In genomic region chr12:109525279-109525585, GRCh38 we compare ENCODE assay signal across 15 cellular contexts. TPM values are rescaled to one million over a fixed set of nuclear protein-coding genes. Genes with fewer than 3 reads are reported as not detected.
A peak's percentile ranks its signal among the peaks of the same experiment; 100 is the strongest.
DNase-seq lines count a peak whose midpoint lies in the region; ATAC-seq and TF ChIP-seq lines count a peak whose summit lies in the region.
"Had no signal": no experiment of that assay in that cellular context is flagged by ENCODE, and none has a peak within 500 bp of the region (broad histone marks: within the 10 kb centered on the region; RNA-seq: fewer than 3 reads in every experiment).

No MANE protein-coding gene starts in this region.

- H3K27me3 ChIP-seq in WERI-Rb-1 (ENCODE audit: insufficient read depth, low read depth, severe bottlenecking) (no peaks in the 10 kb centered on the region), mesenchymal stem cell (ENCODE audit: control insufficient read depth in 1 of 2, insufficient read depth in 1 of 2, low read length in 2 of 2) (no peaks in the 10 kb centered on the region), neuronal stem cell (ENCODE audit: control insufficient read depth in 3 of 3, insufficient read depth in 3 of 3, low read depth in 1 of 3, low read length in 3 of 3) (no peaks in the 10 kb centered on the region)
- H3K27me3 ChIP-seq: BLaER1 treated with 17β-estradiol and CSF1 and Interleukin-3, amounts not matched to agents 10 nM and 100 nM had no signal

- H3K23ac ChIP-seq in mesenchymal stem cell (ENCODE audit: low read length in 2 of 2) (no peak overlapping the region), neuronal stem cell (ENCODE audit: low read depth, low read length, poor library complexity) (no peak overlapping the region)

- H3K9me3 ChIP-seq in WERI-Rb-1 (ENCODE audit: severe bottlenecking), result no peaks in the 10 kb centered on the region
- no peaks in the 10 kb centered on the region for H3K9me3 ChIP-seq in mesenchymal stem cell (ENCODE audit: control insufficient read depth, low read length)
- H3K9me3 ChIP-seq in neuronal stem cell (replicated peaks in 1 of 2; ENCODE audit: control insufficient read depth in 2 of 2, insufficient read depth in 1 of 2, low read depth in 1 of 2, low read length in 2 of 2), result no peaks in the 10 kb centered on the region
- H3K9me3 ChIP-seq: BLaER1 treated with 17β-estradiol and CSF1 and Interleukin-3, amounts not matched to agents 10 nM and 100 nM; HAP-1 had no signal

- H3K4me2 ChIP-seq in mesenchymal stem cell (ENCODE audit: low read length, poor library complexity, severe bottlenecking) (no peak overlapping the region), neuronal stem cell (ENCODE audit: insufficient read depth, low read length, poor library complexity, severe bottlenecking) (no peak overlapping the region)
- H3K4me2 ChIP-seq: BLaER1 treated with 17β-estradiol and CSF1 and Interleukin-3, amounts not matched to agents 10 nM and 100 nM had no signal

- no peak overlapping the region for H3K14ac ChIP-seq in mesenchymal stem cell (ENCODE audit: low read length in 2 of 2)
- no peak overlapping the region for H3K14ac ChIP-seq in neuronal stem cell (ENCODE audit: low read length)

- H3K36me3 ChIP-seq in WERI-Rb-1 (peaks cover 20% of the 10 kb centered on the region), mesenchymal stem cell (ENCODE audit: control insufficient read depth in 1 of 2, insufficient read depth in 2 of 2, low read depth in 1 of 2, low read length in 2 of 2) (peaks cover 67 to 93% of the 10 kb centered on the region in 2 experiments), neuronal stem cell (replicated peaks in 1 of 2; ENCODE audit: control insufficient read depth in 2 of 2, insufficient read depth in 2 of 2, low read length in 2 of 2) (peaks cover 3 to 89% of the 10 kb centered on the region in 2 donors)

- H3K4ac ChIP-seq in mesenchymal stem cell (ENCODE audit: low read depth in 1 of 2, low read length in 2 of 2) (no peak overlapping the region), neuronal stem cell (ENCODE audit: low read length) (no peak overlapping the region)

- H3K18ac ChIP-seq in mesenchymal stem cell (ENCODE audit: low read depth in 1 of 2, low read length in 2 of 2), result no peak overlapping the region
- peak overlapping the region; percentile 77 for H3K18ac ChIP-seq in neuronal stem cell (ENCODE audit: low read length)

- DNase-seq in ELF-1 (ENCODE audit: low read depth, low spot score) (peak; percentile 24), WERI-Rb-1 (no peak), mesenchymal stem cell (no peak), neuronal stem cell (ENCODE audit: low spot score) (no peak), cerebellar cortex (ENCODE audit: low spot score) (no peak)
- no peak for DNase-seq in activated T-cell treated with anti-CD3 and anti-CD28 coated beads, Interleukin-2, amount 50 U/mL, for 48 hours
- DNase-seq: 8988T; CD4-positive, CD25-positive, alpha-beta regulatory T cell; DMS53; GOT3 had no signal

- ATAC-seq in GM18909 (IDR thresholded peaks at IDR 0.05; ENCODE audit: poor library complexity, unreplicated experiment), result no peak
- ATAC-seq: GM12878, HepG2 had no signal

- peak overlapping the region; percentile 23 for H4K91ac ChIP-seq in mesenchymal stem cell (ENCODE audit: low read length)
- no peak overlapping the region for H4K91ac ChIP-seq in neuronal stem cell (ENCODE audit: low read depth, low read length, poor library complexity)

- H2BK12ac ChIP-seq in mesenchymal stem cell (ENCODE audit: low read length in 2 of 2) (no peak overlapping the region), neuronal stem cell (ENCODE audit: low read length) (no peak overlapping the region)

- no peak overlapping the region for H2AFZ ChIP-seq in mesenchymal stem cell (ENCODE audit: low read depth, low read length)
- H2AFZ ChIP-seq in neuronal stem cell (ENCODE audit: low read length), result no peak overlapping the region

- H3K79me1 ChIP-seq in mesenchymal stem cell (replicated peaks; ENCODE audit: low read length, poor library complexity, severe bottlenecking), result peaks cover 1% of the 10 kb centered on the region
- no peaks in the 10 kb centered on the region for H3K79me1 ChIP-seq in neuronal stem cell (ENCODE audit: low read depth, low read length)

- H3K4me3 ChIP-seq in WERI-Rb-1 (ENCODE audit: low read depth, low read length) (no peak overlapping the region; the same call in 1 of the 2 replicates), mesenchymal stem cell (ENCODE audit: insufficient read depth in 1 of 2, low read depth in 1 of 2, low read length in 2 of 2) (no peak overlapping the region), neuronal stem cell (ENCODE audit: low read length in 2 of 2) (no peak overlapping the region)
- H3K4me3 ChIP-seq: BLaER1 treated with 17β-estradiol and CSF1 and Interleukin-3, amounts not matched to agents 10 nM and 100 nM; GM12878; HAP-1 had no signal

- H3K4me1 ChIP-seq in mesenchymal stem cell (ENCODE audit: control insufficient read depth, insufficient read depth, low read depth, low read length) (no peaks in the 10 kb centered on the region), neuronal stem cell (ENCODE audit: control insufficient read depth in 2 of 2, insufficient read depth in 1 of 2, low read depth in 1 of 2, low read length in 2 of 2) (peaks cover 10 to 56% of the 10 kb centered on the region in 2 donors)
- H3K4me1 ChIP-seq: HAP-1 had no signal

- H2BK15ac ChIP-seq in mesenchymal stem cell (ENCODE audit: low read depth, poor library complexity, severe bottlenecking) (peak overlapping the region; percentile 81), neuronal stem cell (ENCODE audit: low read length) (no peak overlapping the region)

- H2BK120ac ChIP-seq in mesenchymal stem cell (ENCODE audit: low read depth, low read length), result no peak overlapping the region
- H2BK120ac ChIP-seq in neuronal stem cell (ENCODE audit: low read depth, low read length), result no peak overlapping the region

- WGBS in mesenchymal stem cell, result 89% methylated on average over 3 of the region's 3 CpGs
- no CpG with 5 or more reads among the region's 3 CpGs for WGBS in neuronal stem cell (ENCODE audit: extremely low coverage in 2 of 2, insufficient read length in 2 of 2, insufficient replicate concordance in 1 of 2), 2 donors

- H2AK5ac ChIP-seq in mesenchymal stem cell (ENCODE audit: low read length, severe bottlenecking), result no peak overlapping the region
- H2AK5ac ChIP-seq in neuronal stem cell (ENCODE audit: low read depth, low read length), result peak overlapping the region; percentile 9

- H2BK5ac ChIP-seq in mesenchymal stem cell (ENCODE audit: low read depth, low read length, poor library complexity, severe bottlenecking), result no peak overlapping the region
- no peak overlapping the region for H2BK5ac ChIP-seq in neuronal stem cell (ENCODE audit: low read length)

- no peak for TF ChIP-seq CTCF in WERI-Rb-1 (IDR thresholded peaks at IDR 0.05; ENCODE audit: low read depth, low read length)

- H3K27ac ChIP-seq in WERI-Rb-1 (peak overlapping the region; percentile 97), mesenchymal stem cell (ENCODE audit: low read length, poor library complexity, severe bottlenecking) (no peak overlapping the region), neuronal stem cell (replicated peaks; ENCODE audit: low read length) (peak overlapping the region; percentile 93)
- H3K27ac ChIP-seq: BLaER1 treated with 17β-estradiol and CSF1 and Interleukin-3, amounts not matched to agents 10 nM and 100 nM had no signal

- H3K9ac ChIP-seq in mesenchymal stem cell (ENCODE audit: low read length), result no peak overlapping the region
- no peak overlapping the region for H3K9ac ChIP-seq in neuronal stem cell (ENCODE audit: low read depth, low read length, poor library complexity)
- H3K9ac ChIP-seq: BLaER1 treated with 17β-estradiol and CSF1 and Interleukin-3, amounts not matched to agents 10 nM and 100 nM had no signal

- H4K8ac ChIP-seq in mesenchymal stem cell (ENCODE audit: low read length), result no peak overlapping the region
- H4K8ac ChIP-seq in neuronal stem cell (ENCODE audit: low read depth, low read length), result no peak overlapping the region

RNA-seq across cellular contexts. Expression of gene UBE3B, which starts 47.8 kb away (rescaled TPM):
- 19.1 TPM for polyA plus RNA-seq in mesenchymal stem cell (2013, experiment 1 of 2)
- 19.2 TPM for polyA plus RNA-seq in mesenchymal stem cell (2013, experiment 2 of 2)
- 17.1 TPM for polyA plus RNA-seq in neuronal stem cell (2013, experiment 1 of 2)
- 17.7 TPM for polyA plus RNA-seq in neuronal stem cell (2013, experiment 2 of 2)

RNA-seq across cellular contexts. Expression of gene MMAB, which starts 48.1 kb away (rescaled TPM):
- 52.7 TPM for polyA plus RNA-seq in mesenchymal stem cell (2013, experiment 1 of 2)
- polyA plus RNA-seq in mesenchymal stem cell (2013, experiment 2 of 2), result 55.4 TPM
- polyA plus RNA-seq in neuronal stem cell (2013, experiment 1 of 2), result 27.4 TPM
- 27.9 TPM for polyA plus RNA-seq in neuronal stem cell (2013, experiment 2 of 2)

RNA-seq across cellular contexts. Expression of gene KCTD10, which starts 48.1 kb away (rescaled TPM):
- 139 TPM for polyA plus RNA-seq in mesenchymal stem cell (2013, experiment 1 of 2)
- 132 TPM for polyA plus RNA-seq in mesenchymal stem cell (2013, experiment 2 of 2)
- 32.1 TPM for polyA plus RNA-seq in neuronal stem cell (2013, experiment 1 of 2)
- 35.4 TPM for polyA plus RNA-seq in neuronal stem cell (2013, experiment 2 of 2)

RNA-seq across cellular contexts. Expression of gene MVK, which starts 48.4 kb away (rescaled TPM):
- polyA plus RNA-seq in mesenchymal stem cell (2013, experiment 1 of 2), result 48.3 TPM
- polyA plus RNA-seq in mesenchymal stem cell (2013, experiment 2 of 2), result 46.7 TPM
- 25.4 TPM for polyA plus RNA-seq in neuronal stem cell (2013, experiment 1 of 2)
- 26.4 TPM for polyA plus RNA-seq in neuronal stem cell (2013, experiment 2 of 2)
